24 cellular contexts compared by ENCODE assay signal in genomic region chr9:106828965-106829364, GRCh38.
DNase-seq lines count a peak whose midpoint lies in the region; ATAC-seq, FAIRE-seq and TF ChIP-seq lines count a peak whose summit lies in the region.
"Had no signal": no experiment of that assay in that cellular context is flagged by ENCODE, and none has a peak within 500 bp of the region (broad histone marks: within the 10 kb centered on the region; RNA-seq: fewer than 3 reads in every experiment).

No MANE protein-coding gene starts in this region.

- DNase-seq in H54 (ENCODE audit: insufficient read length, low spot score) (no peak), epithelial cell of esophagus (ENCODE audit: low read depth) (peak; percentile 56), activated gamma-delta T cell (lab: John Stamatoyannopoulos, UW) (no peak)
- no peak for DNase-seq in central memory CD4-positive, alpha-beta T cell
- DNase-seq: 8988T; ACHN; AML-193; BE2C; CD4-positive, alpha-beta T cell; CD8-positive, alpha-beta memory T cell; DMS 273 treated with DMSO at 0.1 percent for 48 hours; DMS79; EL; GDM1; GOT3; H7; HCEC 1CT had no signal

- H3K4me3 ChIP-seq in epithelial cell of esophagus (ENCODE audit: low read length): no peak overlapping the region
- H3K4me3 ChIP-seq: A549; BLaER1 treated with 17β-estradiol and CSF1 and Interleukin-3, amounts not matched to agents 10 nM and 100 nM; GM12878 had no signal

- FAIRE-seq in H54 (lab: Jason Lieb, UNC) (peak; percentile 6), islet of Langerhans (lab: Jason Lieb, UNC) (peak; percentile 17)
- FAIRE-seq: A549, D721Med, GM12878, GM18507 had no signal

- TF ChIP-seq POLR2A in H54 (IDR thresholded peaks at IDR 0.05; ENCODE audit: low read depth, low read length): no peak

- no peak for ATAC-seq in GM19455 (IDR thresholded peaks at IDR 0.05; ENCODE audit: unreplicated experiment)
- ATAC-seq: A549, GM12878 had no signal

- TF ChIP-seq CTCF in epithelial cell of esophagus (IDR thresholded peaks at IDR 0.05; ENCODE audit: insufficient read depth, low read depth, low read length, missing control alignments): no peak
